Comparison of ENCODE assay signal across 21 cellular contexts in genomic region chr2:127652786-127653357, GRCh38. TPM values are rescaled to one million over a fixed set of nuclear protein-coding genes. Genes with fewer than 3 reads are reported as not detected.
DNase-seq lines count a peak whose midpoint lies in the region; ATAC-seq and TF ChIP-seq lines count a peak whose summit lies in the region.
"Had no signal": no experiment of that assay in that cellular context is flagged by ENCODE, and none has a peak within 500 bp of the region (broad histone marks: within the 10 kb centered on the region; RNA-seq: fewer than 3 reads in every experiment).

No MANE protein-coding gene starts in this region.

- TF ChIP-seq EP300 in gastroesophageal sphincter (IDR thresholded peaks at IDR 0.05): no peak

- TF ChIP-seq POLR2A in gastroesophageal sphincter (IDR thresholded peaks at IDR 0.05): no peak

- H3K36me3 ChIP-seq in KOPT-K1 (ENCODE audit: insufficient read depth, low read length) (no peaks in the 10 kb centered on the region), gastroesophageal sphincter (peaks cover 0 to 62% of the 10 kb centered on the region in 2 donors), muscle layer of colon (ENCODE audit: insufficient read depth, low read length) (peaks cover 45% of the 10 kb centered on the region), stomach smooth muscle (ENCODE audit: control insufficient read depth in 2 of 2, insufficient read depth in 2 of 2, low read length in 2 of 2) (peaks cover 16 to 26% of the 10 kb centered on the region in 2 donors)
- H3K36me3 ChIP-seq in naive thymus-derived CD4-positive, alpha-beta T cell (ENCODE audit: control insufficient read depth in 2 of 3, insufficient read depth in 3 of 3, low read length in 3 of 3): no peaks in the 10 kb centered on the region

- peak overlapping the region in 2 of 9 donors; percentile 25 to 51 for H3K27ac Mint-ChIP-seq in naive thymus-derived CD4-positive, alpha-beta T cell
- H3K27ac Mint-ChIP-seq: T-cell had no signal

- WGBS in gastroesophageal sphincter (ENCODE audit: low coverage in 1 of 2), 2 donors: 25 to 44% methylated on average over 3 to 4 of the region's 25 CpGs

- H3K9ac ChIP-seq in muscle layer of colon (ENCODE audit: low read length): peak overlapping the region; percentile 66
- H3K9ac ChIP-seq in stomach smooth muscle (ENCODE audit: low read length in 2 of 2): peak overlapping the region; percentile 73 to 74

- TF ChIP-seq CTCF in gastroesophageal sphincter (IDR thresholded peaks at IDR 0.05): no peak

- ATAC-seq in gastroesophageal sphincter: no peak
- ATAC-seq in GM21381 (IDR thresholded peaks at IDR 0.05; ENCODE audit: unreplicated experiment): no peak
- ATAC-seq in naive thymus-derived CD4-positive, alpha-beta T cell: no peak
- ATAC-seq: activated naive CD4-positive, alpha-beta T cell treated with anti-CD3 and anti-CD28 coated beads, Interleukin-2, amount 50 U/mL, for 72 hours; left lung; naive thymus-derived CD8-positive, alpha-beta T cell; T-cell had no signal

- intact Hi-C loops in naive thymus-derived CD4-positive, alpha-beta T cell (cut with micrococcal nuclease): no loop called here

- H3K27me3 ChIP-seq in gastroesophageal sphincter (no peaks in the 10 kb centered on the region), muscle layer of colon (ENCODE audit: control insufficient read depth in 1 of 2, insufficient read depth in 2 of 2, low read length in 2 of 2) (no peaks in the 10 kb centered on the region), stomach smooth muscle (ENCODE audit: control insufficient read depth in 1 of 2, insufficient read depth in 2 of 2, low read length in 2 of 2) (no peaks in the 10 kb centered on the region)
- H3K27me3 ChIP-seq in naive thymus-derived CD4-positive, alpha-beta T cell (ENCODE audit: control insufficient read depth in 2 of 2, insufficient read depth in 2 of 2, low read length in 2 of 2): no peaks in the 10 kb centered on the region
- H3K27me3 ChIP-seq: left lung had no signal

- no peaks in the 10 kb centered on the region for H3K27me3 Mint-ChIP-seq in naive thymus-derived CD4-positive, alpha-beta T cell
- H3K27me3 Mint-ChIP-seq: naive thymus-derived CD8-positive, alpha-beta T cell had no signal

- H3K4me1 ChIP-seq in gastroesophageal sphincter (peaks cover 13 to 99% (median 71%) of the 10 kb centered on the region in 3 donors), muscle layer of colon (ENCODE audit: insufficient read depth, low read length) (peaks cover 97% of the 10 kb centered on the region), stomach smooth muscle (ENCODE audit: control insufficient read depth, insufficient read depth, low read length) (peaks cover 95% of the 10 kb centered on the region)
- peaks cover 0 to 9% of the 10 kb centered on the region in 2 donors for H3K4me1 ChIP-seq in naive thymus-derived CD4-positive, alpha-beta T cell (ENCODE audit: control insufficient read depth in 2 of 2, insufficient read depth in 2 of 2, low read length in 2 of 2)

- no peaks in the 10 kb centered on the region for H3K36me3 Mint-ChIP-seq in naive thymus-derived CD4-positive, alpha-beta T cell
- H3K36me3 Mint-ChIP-seq: activated naive CD4-positive, alpha-beta T cell treated with anti-CD3 and anti-CD28 coated beads, Interleukin-2, amount 50 U/mL, for 72 hours; CD8-positive, alpha-beta memory T cell; T-cell had no signal

- H3K27ac ChIP-seq in KOPT-K1 (ENCODE audit: low read depth, low read length, poor library complexity, severe bottlenecking): peak overlapping the region; percentile 56
- peak overlapping the region; percentile 70 to 98 (median 84) for H3K27ac ChIP-seq in gastroesophageal sphincter
- peak overlapping the region; percentile 95 for H3K27ac ChIP-seq in muscle layer of colon (ENCODE audit: low read depth, low read length)
- peak overlapping the region; percentile 100 for H3K27ac ChIP-seq in stomach smooth muscle (ENCODE audit: low read length)
- no peak overlapping the region for H3K27ac ChIP-seq in naive thymus-derived CD4-positive, alpha-beta T cell (ENCODE audit: low read depth, low read length)
- H3K27ac ChIP-seq: HL-60, VCaP had no signal

- CTCF ChIA-PET in naive thymus-derived CD4-positive, alpha-beta T cell (lab: Charles Lee): interaction anchor here (0.9 to 10.3 kb wide), 2 partner anchors 58 to 61 kb away, joined by 4 to 141 read pairs; no protein-coding TSS in a partner anchor

- H3K4me1 Mint-ChIP-seq in naive thymus-derived CD4-positive, alpha-beta T cell: peaks cover 10 to 20% (median 17%) of the 10 kb centered on the region in 7 donors

- no peak overlapping the region for H3K4me3 Mint-ChIP-seq in naive thymus-derived CD4-positive, alpha-beta T cell
- H3K4me3 Mint-ChIP-seq: CD8-positive, alpha-beta memory T cell; dendritic cell treated with granulocyte-macrophage colony-stimulating factor and Interleukin-4, amounts not matched to agents 40 ng/mL and 50 ng/mL, for 4 days; H9; naive thymus-derived CD8-positive, alpha-beta T cell; T-cell had no signal

- POLR2A ChIA-PET in naive thymus-derived CD4-positive, alpha-beta T cell (lab: Charles Lee): interaction anchor here (0.6 kb wide), 1 partner anchor 23 kb away, joined by 3 read pairs; no protein-coding TSS in a partner anchor

- H3K9me3 ChIP-seq in KOPT-K1 (ENCODE audit: insufficient read depth, low read length, poor library complexity, severe bottlenecking) (no peaks in the 10 kb centered on the region), gastroesophageal sphincter (no peaks in the 10 kb centered on the region), muscle layer of colon (ENCODE audit: low read length) (no peaks in the 10 kb centered on the region), stomach smooth muscle (ENCODE audit: control insufficient read depth in 2 of 2, low read length in 2 of 2) (no peaks in the 10 kb centered on the region)
- H3K9me3 ChIP-seq in naive thymus-derived CD4-positive, alpha-beta T cell (ENCODE audit: control insufficient read depth in 2 of 3, low read length in 3 of 3): no peaks in the 10 kb centered on the region
- H3K9me3 ChIP-seq: left lung had no signal

- DNase-seq in mucosa of gallbladder (ENCODE audit: low spot score): no peak
- no peak for DNase-seq in DMS153 (lab: John Stamatoyannopoulos, UW)
- no peak for DNase-seq in naive thymus-derived CD4-positive, alpha-beta T cell
- DNase-seq: activated CD4-positive, alpha-beta T cell treated with anti-CD3 and anti-CD28 coated beads, Interleukin-2, amount 50 U/mL, for 48 hours; H9; NCI-H2029; T-cell had no signal

- H3K4me3 ChIP-seq in gastroesophageal sphincter: no peak overlapping the region
- no peak overlapping the region for H3K4me3 ChIP-seq in muscle layer of colon (ENCODE audit: low read depth in 1 of 2, low read length in 2 of 2)
- no peak overlapping the region for H3K4me3 ChIP-seq in stomach smooth muscle (ENCODE audit: low read length in 2 of 2)
- no peak overlapping the region for H3K4me3 ChIP-seq in naive thymus-derived CD4-positive, alpha-beta T cell (ENCODE audit: low read length)
- H3K4me3 ChIP-seq: left lung had no signal

- H3K9me3 Mint-ChIP-seq in naive thymus-derived CD4-positive, alpha-beta T cell: no peaks in the 10 kb centered on the region
- H3K9me3 Mint-ChIP-seq: activated naive CD4-positive, alpha-beta T cell treated with anti-CD3 and anti-CD28 coated beads, Interleukin-2, amount 50 U/mL, for 72 hours; CD8-positive, alpha-beta memory T cell; dendritic cell treated with granulocyte-macrophage colony-stimulating factor and Interleukin-4, amounts not matched to agents 40 ng/mL and 50 ng/mL, for 4 days; H9; naive thymus-derived CD8-positive, alpha-beta T cell; T-cell had no signal

RNA-seq across cellular contexts. Expression of gene GPR17, which starts 6.9 kb away (rescaled TPM):
- total RNA-seq in gastroesophageal sphincter (under 1 TPM in 1 of 4 donors, not detected in 3; 0.35 TPM), mucosa of gallbladder (0.17 TPM)
- not detected for total RNA-seq in naive thymus-derived CD4-positive, alpha-beta T cell
- polyA plus RNA-seq in naive thymus-derived CD4-positive, alpha-beta T cell: not detected
- total RNA-seq: activated naive CD4-positive, alpha-beta T cell treated with anti-CD3 and anti-CD28 coated beads, Interleukin-2, amount 50 U/mL, for 72 hours; CD8-positive, alpha-beta memory T cell; Daoy; naive thymus-derived CD8-positive, alpha-beta T cell; NCI-H460; T-cell had no signal
- polyA plus RNA-seq: CD8-positive, alpha-beta memory T cell; naive thymus-derived CD8-positive, alpha-beta T cell had no signal

RNA-seq across cellular contexts. Expression of gene LIMS2, which starts 22.5 kb away (rescaled TPM):
- total RNA-seq in gastroesophageal sphincter: 100 to 1,000 TPM in 3 of 4 donors, 10 to 100 TPM in 1; 81.4 to 275 (median 124) TPM
- 104 TPM for total RNA-seq in mucosa of gallbladder
- total RNA-seq in naive thymus-derived CD4-positive, alpha-beta T cell: 10 to 100 TPM in 2 of 5 experiments, 1 to 10 TPM in 3; 5.3 to 13.7 (median 10.0) TPM
- polyA plus RNA-seq in naive thymus-derived CD4-positive, alpha-beta T cell: 10 to 100 TPM; 17.0 to 27.0 TPM
- total RNA-seq: NCI-H460 had no signal

RNA-seq across cellular contexts. Expression of gene SFT2D3, which starts 48.4 kb away (rescaled TPM):
- total RNA-seq in gastroesophageal sphincter: 10 to 100 TPM in 2 of 4 donors, 1 to 10 TPM in 2; 7.2 to 15.2 (median 10.3) TPM
- 7.2 TPM for total RNA-seq in mucosa of gallbladder
- total RNA-seq in naive thymus-derived CD4-positive, alpha-beta T cell: 10 to 100 TPM in 2 of 5 experiments, 1 to 10 TPM in 3; 6.0 to 17.8 (median 8.9) TPM
- polyA plus RNA-seq in naive thymus-derived CD4-positive, alpha-beta T cell: 1 to 10 TPM; 1.4 to 2.1 TPM
